Comparison of ENCODE assay signal across 17 cellular contexts in the genomic region with DNA sequence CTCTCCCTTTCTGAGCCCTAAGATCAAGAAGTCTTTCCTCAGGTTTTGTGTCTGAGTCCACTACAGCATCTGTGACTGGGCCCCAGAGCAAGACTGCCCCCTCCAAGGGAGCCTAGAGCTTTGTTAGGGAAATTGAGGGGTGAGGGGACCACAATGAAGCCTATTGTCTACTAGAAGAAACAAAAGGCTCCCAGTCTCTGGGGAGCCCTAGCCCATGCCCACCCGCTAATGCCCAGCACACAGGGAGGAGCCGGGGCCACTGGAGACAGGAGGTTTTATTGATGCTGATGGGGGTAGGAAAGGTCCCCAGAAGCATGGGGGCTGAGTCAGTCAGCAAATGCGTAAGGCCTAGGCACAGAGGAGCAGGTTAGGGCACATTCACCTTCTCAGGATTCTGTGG. TPM values are rescaled to one million over a fixed set of nuclear protein-coding genes. Genes with fewer than 3 reads are reported as not detected.
DNase-seq lines count a peak whose midpoint lies in the region; ATAC-seq, FAIRE-seq and TF ChIP-seq lines count a peak whose summit lies in the region.
"Had no signal": no experiment of that assay in that cellular context is flagged by ENCODE, and none has a peak within 500 bp of the region (broad histone marks: within the 10 kb centered on the region; RNA-seq: fewer than 3 reads in every experiment).

No MANE protein-coding gene starts in this region.

- WGBS in K562 (ENCODE audit: insufficient coverage, low coverage, missing lambda C conversion rate) = 96% methylated on average over 3 of the region's 3 CpGs

- H3K36me3 Mint-ChIP-seq in activated naive CD4-positive, alpha-beta T cell treated with anti-CD3 and anti-CD28 coated beads for 36 hours (ENCODE audit: low read depth) = peaks cover 38% of the 10 kb centered on the region
- peaks cover 19% of the 10 kb centered on the region for H3K36me3 Mint-ChIP-seq in memory B cell

- TF ChIP-seq RAD21 in K562 (CRISPR knock-in tag; conservative IDR thresholded peaks at IDR 0.05 in 1 of 2, IDR thresholded peaks at IDR 0.05 in 1 of 2) = no peak

- no peaks in the 10 kb centered on the region for H3K9me3 ChIP-seq in K562 (replicated peaks; ENCODE audit: control insufficient read depth, insufficient read depth, low read depth, low read length)
- no peaks in the 10 kb centered on the region for H3K9me3 ChIP-seq in BE2C
- H3K9me3 ChIP-seq: SK-N-SH, transverse colon had no signal

- H2AFZ ChIP-seq in K562 (ENCODE audit: low read depth, low read length) = no peak overlapping the region

- no peak overlapping the region for H3K4me3 ChIP-seq in K562
- H3K4me3 ChIP-seq in BE2C (ENCODE audit: low read depth, low read length) = no peak overlapping the region
- H3K4me3 ChIP-seq: transverse colon had no signal

- H3K4me1 ChIP-seq in K562 (replicated peaks in 1 of 2; ENCODE audit: control insufficient read depth in 2 of 2, insufficient read depth in 2 of 2, low read length in 2 of 2) (peaks cover 34 to 37% of the 10 kb centered on the region in 2 experiments), BE2C (no peaks in the 10 kb centered on the region)

- no peaks in the 10 kb centered on the region for H4K20me1 ChIP-seq in K562 (replicated peaks; ENCODE audit: control insufficient read depth, insufficient read depth, low read length)

- H3K27me3 ChIP-seq in K562 (ENCODE audit: control insufficient read depth in 2 of 2, insufficient read depth in 2 of 2, low read length in 2 of 2) (no peaks in the 10 kb centered on the region), BE2C (no peaks in the 10 kb centered on the region)
- H3K27me3 ChIP-seq: transverse colon had no signal

- no peak overlapping the region for H3K4me3 Mint-ChIP-seq in activated naive CD4-positive, alpha-beta T cell treated with anti-CD3 and anti-CD28 coated beads for 36 hours
- H3K4me3 Mint-ChIP-seq in memory B cell = no peak overlapping the region
- H3K4me3 Mint-ChIP-seq: activated T-cell treated with anti-CD3 and anti-CD28 coated beads, Interleukin-2, amount 50 U/mL, for 4 hours; brain had no signal

- H3K27ac ChIP-seq in K562 (ENCODE audit: extremely low read depth, low read depth, low read length) = peak overlapping the region; percentile 60; the same call in 2 of the 3 replicates
- peak overlapping the region; percentile 97 for H3K27ac ChIP-seq in substantia nigra (ENCODE audit: low read depth, low read length, poor library complexity, severe bottlenecking)
- H3K27ac ChIP-seq: transverse colon had no signal

- TF ChIP-seq CTCF in K562 (IDR thresholded peaks at IDR 0.05 in 2 of 3, conservative IDR thresholded peaks at IDR 0.05 in 1 of 3; ENCODE audit: insufficient read depth in 2 of 3, low read depth in 1 of 3, low read length in 3 of 3) = no peak
- TF ChIP-seq CTCF in BE2C (IDR thresholded peaks at IDR 0.05; ENCODE audit: low read depth, low read length) = no peak

- peaks cover 5% of the 10 kb centered on the region for H3K9me1 ChIP-seq in K562 (ENCODE audit: control insufficient read depth, insufficient read depth, low read length)

- H3K27ac Mint-ChIP-seq in activated naive CD4-positive, alpha-beta T cell treated with anti-CD3 and anti-CD28 coated beads for 36 hours = peak overlapping the region; percentile 76
- H3K27ac Mint-ChIP-seq in memory B cell = peak overlapping the region; percentile 89

- no peak overlapping the region for H3K4me2 ChIP-seq in K562 (ENCODE audit: insufficient read depth, low read length)
- H3K4me2 ChIP-seq: SK-N-SH had no signal

- H3K27me3 Mint-ChIP-seq in activated naive CD4-positive, alpha-beta T cell treated with anti-CD3 and anti-CD28 coated beads for 36 hours (ENCODE audit: low read depth) = no peaks in the 10 kb centered on the region
- H3K27me3 Mint-ChIP-seq in memory B cell = no peaks in the 10 kb centered on the region
- H3K27me3 Mint-ChIP-seq: brain, IgD-negative memory B cell had no signal

- no peak for TF ChIP-seq EP300 in K562 (IDR thresholded peaks at IDR 0.05; ENCODE audit: low read length)

- no peaks in the 10 kb centered on the region for H3K9me3 Mint-ChIP-seq in activated naive CD4-positive, alpha-beta T cell treated with anti-CD3 and anti-CD28 coated beads for 36 hours
- H3K9me3 Mint-ChIP-seq in memory B cell = no peaks in the 10 kb centered on the region
- H3K9me3 Mint-ChIP-seq: activated T-cell treated with anti-CD3 and anti-CD28 coated beads, Interleukin-2, amount 50 U/mL, for 4 hours; IgD-negative memory B cell had no signal

- POLR2A ChIA-PET in K562 (lab: Yijun Ruan, JAX) = interaction anchor here (0.7 to 2.8 kb wide), 7 partner anchors 10 to 1641 kb away, joined by 3 to 18 read pairs (median 3); partner anchors contain the start of genes RHOG and STIM1

- ATAC-seq in K562 (no peak), memory B cell (ENCODE audit: low read depth) (no peak)
- ATAC-seq: activated T-cell treated with anti-CD3 and anti-CD28 coated beads, Interleukin-2, amount 50 U/mL, for 4 hours; left colon had no signal

- no peak for DNase-seq in activated naive CD4-positive, alpha-beta T cell treated with anti-CD3 and anti-CD28 coated beads for 36 hours
- DNase-seq in activated naive CD4-positive, alpha-beta T cell treated with anti-CD3 and anti-CD28 coated beads, Interleukin-2, amount 50 U/mL, for 16 hours = no peak
- peak in 1 of 4 experiments; percentile 15 for DNase-seq in K562 (ENCODE audit: extremely low read depth in 1 of 4, low spot score in 3 of 4)
- no peak for DNase-seq in memory B cell (ENCODE audit: low spot score in 2 of 2)
- peak in 44 of 49 donors; percentile 40 to 90 (median 76) for DNase-seq in substantia nigra (lab: John Stamatoyannopoulos, UW)
- no peak for DNase-seq in BE2C
- no peak for DNase-seq in cerebellum (ENCODE audit: low spot score)
- no peak for DNase-seq in G401 (ENCODE audit: low spot score)
- DNase-seq: activated T-cell treated with anti-CD3 and anti-CD28 coated beads, Interleukin-2, amount 50 U/mL, for 4 hours; foreskin melanocyte; left colon; NCI-H1105 treated with DMSO at 0.1 percent for 48 hours; SK-N-SH; stimulated activated CD4-positive, alpha-beta T cell treated with anti-CD3 and anti-CD28 coated beads, Interleukin-12 subunit alpha, Interleukin-12 subunit beta, amount 100 ng/mL, for 4 hours; transverse colon had no signal

- H3K36me3 ChIP-seq in K562 (ENCODE audit: control insufficient read depth, insufficient read depth, low read length) = peaks cover 80% of the 10 kb centered on the region
- no peaks in the 10 kb centered on the region for H3K36me3 ChIP-seq in BE2C

- peak overlapping the region in 1 of 2 experiments; percentile 47; a peak in 1 of 4 replicates for H3K9ac ChIP-seq in K562 (ENCODE audit: insufficient read depth in 1 of 2, low read depth in 2 of 2, low read length in 2 of 2)
- H3K9ac ChIP-seq: SK-N-SH had no signal

- peaks cover 37% of the 10 kb centered on the region for H3K4me1 Mint-ChIP-seq in activated naive CD4-positive, alpha-beta T cell treated with anti-CD3 and anti-CD28 coated beads for 36 hours (ENCODE audit: low read depth)
- H3K4me1 Mint-ChIP-seq in memory B cell = peaks cover 34% of the 10 kb centered on the region
- H3K4me1 Mint-ChIP-seq: brain had no signal

- intact Hi-C loops in activated naive CD4-positive, alpha-beta T cell treated with anti-CD3 and anti-CD28 coated beads for 36 hours (cut with micrococcal nuclease) = no loop called here
- intact Hi-C loops in K562 (cut with micrococcal nuclease) = no loop called here

- no peak for TF ChIP-seq POLR2A in K562 (conservative IDR thresholded peaks at IDR 0.05)

- in situ Hi-C loops in K562 (cut with MboI) (no loop called here), G401 (cut with HindIII; ENCODE audit: low sequenced_read_pairs) (no loop called here)

- no peak for FAIRE-seq in K562 (lab: Jason Lieb, UNC)

- peaks cover 61% of the 10 kb centered on the region for H3K79me2 ChIP-seq in K562 (ENCODE audit: control insufficient read depth, insufficient read depth, low read length)

- BruUV-seq in K562 (replicated peaks; lab: Mats Ljungman, UMichigan) = no TSS peak

- CTCF ChIA-PET in activated naive CD4-positive, alpha-beta T cell treated with anti-CD3 and anti-CD28 coated beads for 36 hours (lab: Charles Lee) = interaction anchor here (0.6 to 3.1 kb wide), 7 partner anchors 11 to 246 kb away, joined by 3 to 19 read pairs (median 3); partner anchors contain the start of gene RHOG
- CTCF ChIA-PET in K562 (lab: Yijun Ruan, JAX; ENCODE audit: low intra/inter-chr PET ratio) = interaction anchor here (0.7 kb wide), 1 partner anchor 218 kb away, joined by 3 read pairs; no protein-coding TSS in a partner anchor

RNA-seq across cellular contexts. Expression of gene RHOG, which starts 14.0 kb away (rescaled TPM):
- total RNA-seq in activated naive CD4-positive, alpha-beta T cell treated with anti-CD3 and anti-CD28 coated beads for 36 hours = 100 to 1,000 TPM; 142 TPM
- 27.7 and 100.0 TPM in 2 replicates for total RNA-seq in K562 (2011; cell fraction: chromatin; rRNA removed; ENCODE audit: low replicate concordance)
- total RNA-seq in K562 (2011; cell fraction: nucleolus; rRNA removed) = 89.7 and 100 TPM in 2 replicates
- total RNA-seq in K562 (2011; cell fraction: nucleoplasm; rRNA removed) = 70.6 and 86.3 TPM in 2 replicates
- total RNA-seq in K562 (2014; rRNA removed) = 80.3 and 117 TPM in 2 replicates
- total RNA-seq in K562 (2014; rRNA removed; fragmentation: Illumina TruSeq; extraction: Trizol) = 34.7 and 43.6 TPM in 2 replicates
- 70.0 and 71.8 TPM in 2 replicates for total RNA-seq in K562 (2015; rRNA removed; fragmentation: Illumina TruSeq; extraction: Trizol)
- total RNA-seq in K562 (2021) = 157 and 162 TPM in 2 replicates
- polyA plus RNA-seq in K562 (2011; rRNA removed) = 112 and 121 TPM in 2 replicates
- 199 and 423 TPM in 2 replicates for polyA plus RNA-seq in K562 (2011; cell fraction: cytosol; rRNA removed)
- polyA plus RNA-seq in K562 (2011; cell fraction: nucleus; rRNA removed) = 55.6 and 75.5 TPM in 2 replicates
- 177 and 217 TPM in 2 replicates for polyA plus RNA-seq in K562 (2012)
- polyA plus RNA-seq in K562 (2014; fragmentation: Illumina TruSeq; extraction: Trizol) = 153 and 223 TPM in 2 replicates
- polyA plus RNA-seq in K562 (2014; fragmentation: Nextera tagmentation; extraction: Ambion mirVana) = 10 to 100 TPM; 22.6 to 36.8 TPM
- 134 and 159 TPM in 2 replicates for polyA plus RNA-seq in K562 (2014; rRNA removed)
- 68.0 and 101 TPM in 2 replicates for polyA minus RNA-seq in K562 (2011; rRNA and poly(A)+ RNA removed)
- polyA minus RNA-seq in K562 (2011; cell fraction: cytosol; rRNA and poly(A)+ RNA removed) = 169 and 173 TPM in 2 replicates
- polyA minus RNA-seq in K562 (2011; cell fraction: nucleus; rRNA and poly(A)+ RNA removed) = 39.9 and 49.1 TPM in 2 replicates
- 130 TPM for polyA plus RNA-seq in BE2C (2012; ENCODE audit: insufficient read depth, insufficient read length, low read depth)
- 3.5 TPM for total RNA-seq in cerebellum
- total RNA-seq in G401 (2014; rRNA removed; shearing (Covaris generic)) = 8.3 and 12.0 TPM in 2 replicates

RNA-seq across cellular contexts. Expression of gene PGAP2, which starts 18.4 kb away (rescaled TPM):
- 10 to 100 TPM; 38.9 to 40.8 TPM for total RNA-seq in activated naive CD4-positive, alpha-beta T cell treated with anti-CD3 and anti-CD28 coated beads for 36 hours
- total RNA-seq in K562 (2011; cell fraction: chromatin; rRNA removed; ENCODE audit: low replicate concordance) = 52.9 and 128 TPM in 2 replicates
- total RNA-seq in K562 (2011; cell fraction: nucleolus; rRNA removed) = 70.0 and 81.9 TPM in 2 replicates
- 77.8 and 87.7 TPM in 2 replicates for total RNA-seq in K562 (2011; cell fraction: nucleoplasm; rRNA removed)
- total RNA-seq in K562 (2014; rRNA removed) = 17.9 and 26.9 TPM in 2 replicates
- 18.4 and 20.2 TPM in 2 replicates for total RNA-seq in K562 (2014; rRNA removed; fragmentation: Illumina TruSeq; extraction: Trizol)
- 20.6 and 22.7 TPM in 2 replicates for total RNA-seq in K562 (2015; rRNA removed; fragmentation: Illumina TruSeq; extraction: Trizol)
- total RNA-seq in K562 (2021) = 35.2 and 38.0 TPM in 2 replicates
- 47.2 and 57.2 TPM in 2 replicates for polyA plus RNA-seq in K562 (2011; rRNA removed)
- polyA plus RNA-seq in K562 (2011; cell fraction: cytosol; rRNA removed) = 61.2 and 89.0 TPM in 2 replicates
- polyA plus RNA-seq in K562 (2011; cell fraction: nucleus; rRNA removed) = 177 and 185 TPM in 2 replicates
- 38.5 and 43.9 TPM in 2 replicates for polyA plus RNA-seq in K562 (2012)
- polyA plus RNA-seq in K562 (2014; fragmentation: Illumina TruSeq; extraction: Trizol) = 46.4 and 49.7 TPM in 2 replicates
- 10 to 100 TPM; 33.7 to 40.0 TPM for polyA plus RNA-seq in K562 (2014; fragmentation: Nextera tagmentation; extraction: Ambion mirVana)
- 31.8 and 34.9 TPM in 2 replicates for polyA plus RNA-seq in K562 (2014; rRNA removed)
- 32.7 and 40.7 TPM in 2 replicates for polyA minus RNA-seq in K562 (2011; rRNA and poly(A)+ RNA removed)
- polyA minus RNA-seq in K562 (2011; cell fraction: cytosol; rRNA and poly(A)+ RNA removed) = 16.9 and 30.9 TPM in 2 replicates
- polyA minus RNA-seq in K562 (2011; cell fraction: nucleus; rRNA and poly(A)+ RNA removed) = 18.3 and 23.0 TPM in 2 replicates
- polyA plus RNA-seq in BE2C (2012; ENCODE audit: insufficient read depth, insufficient read length, low read depth) = 9.8 TPM
- total RNA-seq in cerebellum = 14.7 TPM
- total RNA-seq in G401 (2014; rRNA removed; shearing (Covaris generic)) = 11.9 and 15.1 TPM in 2 replicates

RNA-seq across cellular contexts. Expression of gene STIM1, which starts 28.7 kb away (rescaled TPM):
- 10 to 100 TPM; 62.9 to 68.5 TPM for total RNA-seq in activated naive CD4-positive, alpha-beta T cell treated with anti-CD3 and anti-CD28 coated beads for 36 hours
- 148 and 250 TPM in 2 replicates for total RNA-seq in K562 (2011; cell fraction: chromatin; rRNA removed; ENCODE audit: low replicate concordance)
- 183 and 205 TPM in 2 replicates for total RNA-seq in K562 (2011; cell fraction: nucleolus; rRNA removed)
- total RNA-seq in K562 (2011; cell fraction: nucleoplasm; rRNA removed) = 147 and 198 TPM in 2 replicates
- total RNA-seq in K562 (2014; rRNA removed) (22.1 and 23.9 TPM in 2 replicates), K562 (2014; rRNA removed; fragmentation: Illumina TruSeq; extraction: Trizol) (25.8 and 28.2 TPM in 2 replicates), K562 (2015; rRNA removed; fragmentation: Illumina TruSeq; extraction: Trizol) (18.3 and 20.6 TPM in 2 replicates), K562 (2021) (50.4 and 50.5 TPM in 2 replicates), cerebellum (25.9 TPM)
- polyA plus RNA-seq in K562 (2011; rRNA removed) (30.2 and 42.1 TPM in 2 replicates), K562 (2014; fragmentation: Illumina TruSeq; extraction: Trizol) (38.8 and 39.1 TPM in 2 replicates), K562 (2014; fragmentation: Nextera tagmentation; extraction: Ambion mirVana) (1 to 10 TPM; 7.7 to 8.0 TPM), K562 (2014; rRNA removed) (22.5 and 24.7 TPM in 2 replicates)
- 32.2 and 32.4 TPM in 2 replicates for polyA plus RNA-seq in K562 (2011; cell fraction: cytosol; rRNA removed)
- 47.0 and 55.3 TPM in 2 replicates for polyA plus RNA-seq in K562 (2011; cell fraction: nucleus; rRNA removed)
- 55.9 and 67.3 TPM in 2 replicates for polyA plus RNA-seq in K562 (2012)
- 160 and 190 TPM in 2 replicates for polyA minus RNA-seq in K562 (2011; rRNA and poly(A)+ RNA removed)
- polyA minus RNA-seq in K562 (2011; cell fraction: cytosol; rRNA and poly(A)+ RNA removed) = 46.1 and 63.4 TPM in 2 replicates
- polyA minus RNA-seq in K562 (2011; cell fraction: nucleus; rRNA and poly(A)+ RNA removed) = 30.4 and 55.1 TPM in 2 replicates
- polyA plus RNA-seq in BE2C (2012; ENCODE audit: insufficient read depth, insufficient read length, low read depth) = 29.2 TPM
- 15.4 and 28.2 TPM in 2 replicates for total RNA-seq in G401 (2014; rRNA removed; shearing (Covaris generic))

RNA-seq across cellular contexts. Expression of gene NUP98, which starts 29.4 kb away (rescaled TPM):
- 10 to 100 TPM; 90.8 to 97.6 TPM for total RNA-seq in activated naive CD4-positive, alpha-beta T cell treated with anti-CD3 and anti-CD28 coated beads for 36 hours
- total RNA-seq in K562 (2011; cell fraction: chromatin; rRNA removed; ENCODE audit: low replicate concordance) = 342 and 546 TPM in 2 replicates
- total RNA-seq in K562 (2011; cell fraction: nucleolus; rRNA removed) = 195 and 218 TPM in 2 replicates
- 297 and 312 TPM in 2 replicates for total RNA-seq in K562 (2011; cell fraction: nucleoplasm; rRNA removed)
- total RNA-seq in K562 (2014; rRNA removed) (143 TPM in 2 replicates), K562 (2014; rRNA removed; fragmentation: Illumina TruSeq; extraction: Trizol) (116 and 118 TPM in 2 replicates), K562 (2015; rRNA removed; fragmentation: Illumina TruSeq; extraction: Trizol) (164 and 182 TPM in 2 replicates), K562 (2021) (122 and 130 TPM in 2 replicates), cerebellum (82.2 TPM)
- polyA plus RNA-seq in K562 (2011; rRNA removed) (132 and 146 TPM in 2 replicates), K562 (2014; fragmentation: Illumina TruSeq; extraction: Trizol) (196 and 197 TPM in 2 replicates), K562 (2014; fragmentation: Nextera tagmentation; extraction: Ambion mirVana) (10 to 100 TPM; 45.1 to 60.8 TPM), K562 (2014; rRNA removed) (128 and 131 TPM in 2 replicates)
- 259 and 340 TPM in 2 replicates for polyA plus RNA-seq in K562 (2011; cell fraction: cytosol; rRNA removed)
- polyA plus RNA-seq in K562 (2011; cell fraction: nucleus; rRNA removed) = 203 and 273 TPM in 2 replicates
- 80.8 and 90.3 TPM in 2 replicates for polyA plus RNA-seq in K562 (2012)
- 279 and 376 TPM in 2 replicates for polyA minus RNA-seq in K562 (2011; rRNA and poly(A)+ RNA removed)
- polyA minus RNA-seq in K562 (2011; cell fraction: cytosol; rRNA and poly(A)+ RNA removed) = 161 and 183 TPM in 2 replicates
- polyA minus RNA-seq in K562 (2011; cell fraction: nucleus; rRNA and poly(A)+ RNA removed) = 94.9 and 145 TPM in 2 replicates
- polyA plus RNA-seq in BE2C (2012; ENCODE audit: insufficient read depth, insufficient read length, low read depth) = 36.4 TPM
- total RNA-seq in G401 (2014; rRNA removed; shearing (Covaris generic)) = 115 and 150 TPM in 2 replicates

Comparison
In these comparisons a context has a peak if more than half of its experiments do, and no peak if none do; other contexts are left out.
1. DNase-seq: peak in substantia nigra (44 of 49); none in activated naive CD4-positive, alpha-beta T cell treated with anti-CD3 and anti-CD28 coated beads for 36 hours (single experiment), activated naive CD4-positive, alpha-beta T cell treated with anti-CD3 and anti-CD28 coated beads, Interleukin-2, amount 50 U/mL, for 16 hours (single experiment), memory B cell (0 of 2), BE2C (single experiment), cerebellum (single experiment) and G401 (single experiment).